In the genomic region with DNA sequence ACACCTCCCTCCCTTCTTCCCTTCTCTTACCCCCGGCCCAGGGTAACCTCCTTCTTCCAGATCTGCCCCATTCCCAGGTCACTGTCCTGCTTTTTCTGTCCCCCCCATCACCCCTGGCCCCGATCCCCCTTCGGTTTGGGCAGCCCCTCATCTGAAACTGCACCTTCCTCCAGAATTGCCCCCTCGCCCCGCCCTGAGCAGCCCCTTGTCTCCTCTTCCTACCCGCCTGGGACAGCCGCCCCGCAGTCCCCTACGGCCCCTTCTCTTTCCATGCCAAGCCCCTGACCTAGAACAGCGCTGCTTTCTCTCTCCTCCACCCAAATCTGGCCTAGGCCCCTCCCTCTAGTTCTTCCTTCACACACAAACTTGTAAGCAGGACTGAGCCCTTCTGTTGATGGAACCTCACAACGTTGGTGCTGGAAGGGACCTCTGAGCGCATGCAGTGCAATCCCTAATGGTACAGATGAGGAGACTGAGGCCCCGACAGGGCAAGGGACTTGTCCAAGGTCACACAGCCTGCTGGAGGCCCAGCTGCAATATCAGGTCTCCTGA, we compare ENCODE assay signal across 1 cellular context.
TF ChIP-seq lines count a peak whose summit lies in the region.

No MANE protein-coding gene starts in this region.

TF ChIP-seq in HepG2, 621 proteins besides CTCF, POLR2A, EP300 and RAD21 (continued from another document and continues in another):
- TF ChIP-seq ZZZ3 (CRISPR knock-in tag; IDR thresholded peaks at IDR 0.05; ENCODE audit: borderline replicate concordance) (no peak), JUNB (CRISPR knock-in tag; IDR thresholded peaks at IDR 0.05; ENCODE audit: borderline replicate concordance) (no peak), ZNF484 (CRISPR knock-in tag; IDR thresholded peaks at IDR 0.05; ENCODE audit: borderline replicate concordance, low read depth) (no peak; the same call in 1 of the 2 replicates), KDM4B (CRISPR knock-in tag; IDR thresholded peaks at IDR 0.05) (no peak), ZNF747 (CRISPR knock-in tag; IDR thresholded peaks at IDR 0.05; ENCODE audit: borderline replicate concordance) (no peak), XRCC5 (optimal IDR thresholded peaks at IDR 0.05; ENCODE audit: low read length) (no peak), SP2 (CRISPR knock-in tag; IDR thresholded peaks at IDR 0.05) (no peak), SRSF9 (IDR thresholded peaks at IDR 0.05; ENCODE audit: borderline replicate concordance, insufficient read depth, low read depth, low read length, poor library complexity, severe bottlenecking) (no peak), POLR2AphosphoS5 (IDR thresholded peaks at IDR 0.05; ENCODE audit: low read depth, low read length) (no peak), FOXC1 (CRISPR knock-in tag; IDR thresholded peaks at IDR 0.05; ENCODE audit: borderline replicate concordance) (no peak), CENPT (CRISPR knock-in tag; IDR thresholded peaks at IDR 0.05; ENCODE audit: low read depth) (no peak), ZNF619 (CRISPR knock-in tag; IDR thresholded peaks at IDR 0.05) (0 out of 2 replicates have a peak, but pooled peaks have one; percentile 4), HMG20B (CRISPR knock-in tag; conservative IDR thresholded peaks at IDR 0.05) (no peak), BCL6 (CRISPR knock-in tag; IDR thresholded peaks at IDR 0.05) (no peak), CREB1 (IDR thresholded peaks at IDR 0.05) (no peak), CREB1 (CRISPR knock-in tag; IDR thresholded peaks at IDR 0.05) (no peak), PAX8 (CRISPR knock-in tag; IDR thresholded peaks at IDR 0.05; ENCODE audit: borderline replicate concordance) (0 out of 2 replicates have a peak, but pooled peaks have one; percentile 21), SIX4 (CRISPR knock-in tag; IDR thresholded peaks at IDR 0.05) (no peak), ZNF326 (CRISPR knock-in tag; IDR thresholded peaks at IDR 0.05; ENCODE audit: borderline replicate concordance) (no peak), ZNF430 (CRISPR knock-in tag; IDR thresholded peaks at IDR 0.05) (peak; percentile 40; the same call in 1 of the 2 replicates), ZNF891 (CRISPR knock-in tag; IDR thresholded peaks at IDR 0.05) (no peak), PHF21A (CRISPR knock-in tag; IDR thresholded peaks at IDR 0.05) (no peak), ZNF589 (CRISPR knock-in tag; conservative IDR thresholded peaks at IDR 0.05) (no peak), ZNF678 (CRISPR knock-in tag; IDR thresholded peaks at IDR 0.05) (0 out of 2 replicates have a peak, but pooled peaks have one; percentile 27), RARA (CRISPR knock-in tag; IDR thresholded peaks at IDR 0.05) (no peak), GATAD1 (CRISPR knock-in tag; IDR thresholded peaks at IDR 0.05) (no peak), RARG (CRISPR knock-in tag; IDR thresholded peaks at IDR 0.05; ENCODE audit: low read depth) (no peak), DMAP1 (CRISPR knock-in tag; IDR thresholded peaks at IDR 0.05) (no peak), ZNF160 (CRISPR knock-in tag; IDR thresholded peaks at IDR 0.05) (no peak), POLR2AphosphoS2 (IDR thresholded peaks at IDR 0.05; ENCODE audit: low read depth, low read length) (no peak), ZMYM3 (CRISPR knock-in tag; IDR thresholded peaks at IDR 0.05) (peak; percentile 98), STAT5B (CRISPR knock-in tag; IDR thresholded peaks at IDR 0.05) (no peak), KLF16 (CRISPR knock-in tag; IDR thresholded peaks at IDR 0.05) (no peak), MTF1 (CRISPR knock-in tag; IDR thresholded peaks at IDR 0.05) (no peak), ZNF567 (CRISPR knock-in tag; IDR thresholded peaks at IDR 0.05; ENCODE audit: borderline replicate concordance) (0 out of 2 replicates have a peak, but pooled peaks have one; percentile 32), ARNTL (CRISPR knock-in tag; IDR thresholded peaks at IDR 0.05) (0 out of 2 replicates have a peak, but pooled peaks have one; percentile 38), ZNF724P (CRISPR knock-in tag; IDR thresholded peaks at IDR 0.05; ENCODE audit: borderline replicate concordance) (no peak), CBX5 (CRISPR knock-in tag; IDR thresholded peaks at IDR 0.05; ENCODE audit: borderline replicate concordance) (no peak), NR2F2 (IDR thresholded peaks at IDR 0.05; ENCODE audit: borderline replicate concordance, low read depth) (no peak), ZNF652 (CRISPR knock-in tag; IDR thresholded peaks at IDR 0.05; ENCODE audit: borderline replicate concordance, low read depth) (no peak), U2AF1 (optimal IDR thresholded peaks at IDR 0.05; ENCODE audit: low read depth, low read length) (no peak), ZSCAN12 (CRISPR knock-in tag; IDR thresholded peaks at IDR 0.05) (no peak), SETDB1 (CRISPR knock-in tag; IDR thresholded peaks at IDR 0.05; ENCODE audit: borderline replicate concordance) (no peak), RCOR2 (CRISPR knock-in tag; IDR thresholded peaks at IDR 0.05) (peak; percentile 67), SYNCRIP (IDR thresholded peaks at IDR 0.05; ENCODE audit: insufficient read depth, low read depth, low read length) (no peak), STAG1 (CRISPR knock-in tag; IDR thresholded peaks at IDR 0.05) (no peak), CCAR2 (optimal IDR thresholded peaks at IDR 0.05; ENCODE audit: low read depth, low read length) (no peak), DPF2 (CRISPR knock-in tag; IDR thresholded peaks at IDR 0.05; ENCODE audit: borderline replicate concordance, low read depth) (no peak)
- TF ChIP-seq, protein P1, sequence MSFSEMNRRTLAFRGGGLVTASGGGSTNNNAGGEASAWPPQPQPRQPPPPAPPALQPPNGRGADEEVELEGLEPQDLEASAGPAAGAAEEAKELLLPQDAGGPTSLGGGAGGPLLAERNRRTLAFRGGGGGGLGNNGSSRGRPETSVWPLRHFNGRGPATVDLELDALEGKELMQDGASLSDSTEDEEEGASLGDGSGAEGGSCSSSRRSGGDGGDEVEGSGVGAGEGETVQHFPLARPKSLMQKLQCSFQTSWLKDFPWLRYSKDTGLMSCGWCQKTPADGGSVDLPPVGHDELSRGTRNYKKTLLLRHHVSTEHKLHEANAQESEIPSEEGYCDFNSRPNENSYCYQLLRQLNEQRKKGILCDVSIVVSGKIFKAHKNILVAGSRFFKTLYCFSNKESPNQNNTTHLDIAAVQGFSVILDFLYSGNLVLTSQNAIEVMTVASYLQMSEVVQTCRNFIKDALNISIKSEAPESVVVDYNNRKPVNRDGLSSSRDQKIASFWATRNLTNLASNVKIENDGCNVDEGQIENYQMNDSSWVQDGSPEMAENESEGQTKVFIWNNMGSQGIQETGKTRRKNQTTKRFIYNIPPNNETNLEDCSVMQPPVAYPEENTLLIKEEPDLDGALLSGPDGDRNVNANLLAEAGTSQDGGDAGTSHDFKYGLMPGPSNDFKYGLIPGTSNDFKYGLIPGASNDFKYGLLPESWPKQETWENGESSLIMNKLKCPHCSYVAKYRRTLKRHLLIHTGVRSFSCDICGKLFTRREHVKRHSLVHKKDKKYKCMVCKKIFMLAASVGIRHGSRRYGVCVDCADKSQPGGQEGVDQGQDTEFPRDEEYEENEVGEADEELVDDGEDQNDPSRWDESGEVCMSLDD (CRISPR knock-in tag; IDR thresholded peaks at IDR 0.05; ENCODE audit: borderline replicate concordance): no peak
- TF ChIP-seq, protein P2, sequence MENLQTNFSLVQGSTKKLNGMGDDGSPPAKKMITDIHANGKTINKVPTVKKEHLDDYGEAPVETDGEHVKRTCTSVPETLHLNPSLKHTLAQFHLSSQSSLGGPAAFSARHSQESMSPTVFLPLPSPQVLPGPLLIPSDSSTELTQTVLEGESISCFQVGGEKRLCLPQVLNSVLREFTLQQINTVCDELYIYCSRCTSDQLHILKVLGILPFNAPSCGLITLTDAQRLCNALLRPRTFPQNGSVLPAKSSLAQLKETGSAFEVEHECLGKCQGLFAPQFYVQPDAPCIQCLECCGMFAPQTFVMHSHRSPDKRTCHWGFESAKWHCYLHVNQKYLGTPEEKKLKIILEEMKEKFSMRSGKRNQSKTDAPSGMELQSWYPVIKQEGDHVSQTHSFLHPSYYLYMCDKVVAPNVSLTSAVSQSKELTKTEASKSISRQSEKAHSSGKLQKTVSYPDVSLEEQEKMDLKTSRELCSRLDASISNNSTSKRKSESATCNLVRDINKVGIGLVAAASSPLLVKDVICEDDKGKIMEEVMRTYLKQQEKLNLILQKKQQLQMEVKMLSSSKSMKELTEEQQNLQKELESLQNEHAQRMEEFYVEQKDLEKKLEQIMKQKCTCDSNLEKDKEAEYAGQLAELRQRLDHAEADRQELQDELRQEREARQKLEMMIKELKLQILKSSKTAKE (CRISPR knock-in tag; IDR thresholded peaks at IDR 0.05; ENCODE audit: borderline replicate concordance): no peak
- TF ChIP-seq, protein P3, sequence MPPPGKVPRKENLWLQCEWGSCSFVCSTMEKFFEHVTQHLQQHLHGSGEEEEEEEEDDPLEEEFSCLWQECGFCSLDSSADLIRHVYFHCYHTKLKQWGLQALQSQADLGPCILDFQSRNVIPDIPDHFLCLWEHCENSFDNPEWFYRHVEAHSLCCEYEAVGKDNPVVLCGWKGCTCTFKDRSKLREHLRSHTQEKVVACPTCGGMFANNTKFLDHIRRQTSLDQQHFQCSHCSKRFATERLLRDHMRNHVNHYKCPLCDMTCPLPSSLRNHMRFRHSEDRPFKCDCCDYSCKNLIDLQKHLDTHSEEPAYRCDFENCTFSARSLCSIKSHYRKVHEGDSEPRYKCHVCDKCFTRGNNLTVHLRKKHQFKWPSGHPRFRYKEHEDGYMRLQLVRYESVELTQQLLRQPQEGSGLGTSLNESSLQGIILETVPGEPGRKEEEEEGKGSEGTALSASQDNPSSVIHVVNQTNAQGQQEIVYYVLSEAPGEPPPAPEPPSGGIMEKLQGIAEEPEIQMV (CRISPR knock-in tag; IDR thresholded peaks at IDR 0.05; ENCODE audit: low read depth): no peak
- TF ChIP-seq, protein P4, sequence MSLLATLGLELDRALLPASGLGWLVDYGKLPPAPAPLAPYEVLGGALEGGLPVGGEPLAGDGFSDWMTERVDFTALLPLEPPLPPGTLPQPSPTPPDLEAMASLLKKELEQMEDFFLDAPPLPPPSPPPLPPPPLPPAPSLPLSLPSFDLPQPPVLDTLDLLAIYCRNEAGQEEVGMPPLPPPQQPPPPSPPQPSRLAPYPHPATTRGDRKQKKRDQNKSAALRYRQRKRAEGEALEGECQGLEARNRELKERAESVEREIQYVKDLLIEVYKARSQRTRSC (CRISPR knock-in tag; IDR thresholded peaks at IDR 0.05; ENCODE audit: low read depth): 0 out of 2 replicates have a peak, but pooled peaks have one; percentile 53
- TF ChIP-seq, protein P5, sequence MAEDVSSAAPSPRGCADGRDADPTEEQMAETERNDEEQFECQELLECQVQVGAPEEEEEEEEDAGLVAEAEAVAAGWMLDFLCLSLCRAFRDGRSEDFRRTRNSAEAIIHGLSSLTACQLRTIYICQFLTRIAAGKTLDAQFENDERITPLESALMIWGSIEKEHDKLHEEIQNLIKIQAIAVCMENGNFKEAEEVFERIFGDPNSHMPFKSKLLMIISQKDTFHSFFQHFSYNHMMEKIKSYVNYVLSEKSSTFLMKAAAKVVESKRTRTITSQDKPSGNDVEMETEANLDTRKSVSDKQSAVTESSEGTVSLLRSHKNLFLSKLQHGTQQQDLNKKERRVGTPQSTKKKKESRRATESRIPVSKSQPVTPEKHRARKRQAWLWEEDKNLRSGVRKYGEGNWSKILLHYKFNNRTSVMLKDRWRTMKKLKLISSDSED (CRISPR knock-in tag; IDR thresholded peaks at IDR 0.05): no peak
- TF ChIP-seq, protein P6, sequence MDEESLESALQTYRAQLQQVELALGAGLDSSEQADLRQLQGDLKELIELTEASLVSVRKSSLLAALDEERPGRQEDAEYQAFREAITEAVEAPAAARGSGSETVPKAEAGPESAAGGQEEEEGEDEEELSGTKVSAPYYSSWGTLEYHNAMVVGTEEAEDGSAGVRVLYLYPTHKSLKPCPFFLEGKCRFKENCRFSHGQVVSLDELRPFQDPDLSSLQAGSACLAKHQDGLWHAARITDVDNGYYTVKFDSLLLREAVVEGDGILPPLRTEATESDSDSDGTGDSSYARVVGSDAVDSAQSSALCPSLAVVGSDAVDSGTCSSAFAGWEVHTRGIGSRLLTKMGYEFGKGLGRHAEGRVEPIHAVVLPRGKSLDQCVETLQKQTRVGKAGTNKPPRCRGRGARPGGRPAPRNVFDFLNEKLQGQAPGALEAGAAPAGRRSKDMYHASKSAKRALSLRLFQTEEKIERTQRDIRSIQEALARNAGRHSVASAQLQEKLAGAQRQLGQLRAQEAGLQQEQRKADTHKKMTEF (CRISPR knock-in tag; IDR thresholded peaks at IDR 0.05): no peak
- TF ChIP-seq, protein P7, sequence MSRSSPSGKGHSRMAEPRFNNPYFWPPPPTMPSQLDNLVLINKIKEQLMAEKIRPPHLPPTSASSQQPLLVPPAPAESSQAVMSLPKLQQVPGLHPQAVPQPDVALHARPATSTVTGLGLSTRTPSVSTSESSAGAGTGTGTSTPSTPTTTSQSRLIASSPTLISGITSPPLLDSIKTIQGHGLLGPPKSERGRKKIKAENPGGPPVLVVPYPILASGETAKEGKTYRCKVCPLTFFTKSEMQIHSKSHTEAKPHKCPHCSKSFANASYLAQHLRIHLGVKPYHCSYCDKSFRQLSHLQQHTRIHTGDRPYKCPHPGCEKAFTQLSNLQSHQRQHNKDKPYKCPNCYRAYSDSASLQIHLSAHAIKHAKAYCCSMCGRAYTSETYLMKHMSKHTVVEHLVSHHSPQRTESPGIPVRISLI (CRISPR knock-in tag; IDR thresholded peaks at IDR 0.05; ENCODE audit: borderline replicate concordance): no peak
- TF ChIP-seq, protein P8, sequence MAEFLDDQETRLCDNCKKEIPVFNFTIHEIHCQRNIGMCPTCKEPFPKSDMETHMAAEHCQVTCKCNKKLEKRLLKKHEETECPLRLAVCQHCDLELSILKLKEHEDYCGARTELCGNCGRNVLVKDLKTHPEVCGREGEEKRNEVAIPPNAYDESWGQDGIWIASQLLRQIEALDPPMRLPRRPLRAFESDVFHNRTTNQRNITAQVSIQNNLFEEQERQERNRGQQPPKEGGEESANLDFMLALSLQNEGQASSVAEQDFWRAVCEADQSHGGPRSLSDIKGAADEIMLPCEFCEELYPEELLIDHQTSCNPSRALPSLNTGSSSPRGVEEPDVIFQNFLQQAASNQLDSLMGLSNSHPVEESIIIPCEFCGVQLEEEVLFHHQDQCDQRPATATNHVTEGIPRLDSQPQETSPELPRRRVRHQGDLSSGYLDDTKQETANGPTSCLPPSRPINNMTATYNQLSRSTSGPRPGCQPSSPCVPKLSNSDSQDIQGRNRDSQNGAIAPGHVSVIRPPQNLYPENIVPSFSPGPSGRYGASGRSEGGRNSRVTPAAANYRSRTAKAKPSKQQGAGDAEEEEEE (CRISPR knock-in tag; IDR thresholded peaks at IDR 0.05; ENCODE audit: borderline replicate concordance): no peak
- TF ChIP-seq, protein P9, sequence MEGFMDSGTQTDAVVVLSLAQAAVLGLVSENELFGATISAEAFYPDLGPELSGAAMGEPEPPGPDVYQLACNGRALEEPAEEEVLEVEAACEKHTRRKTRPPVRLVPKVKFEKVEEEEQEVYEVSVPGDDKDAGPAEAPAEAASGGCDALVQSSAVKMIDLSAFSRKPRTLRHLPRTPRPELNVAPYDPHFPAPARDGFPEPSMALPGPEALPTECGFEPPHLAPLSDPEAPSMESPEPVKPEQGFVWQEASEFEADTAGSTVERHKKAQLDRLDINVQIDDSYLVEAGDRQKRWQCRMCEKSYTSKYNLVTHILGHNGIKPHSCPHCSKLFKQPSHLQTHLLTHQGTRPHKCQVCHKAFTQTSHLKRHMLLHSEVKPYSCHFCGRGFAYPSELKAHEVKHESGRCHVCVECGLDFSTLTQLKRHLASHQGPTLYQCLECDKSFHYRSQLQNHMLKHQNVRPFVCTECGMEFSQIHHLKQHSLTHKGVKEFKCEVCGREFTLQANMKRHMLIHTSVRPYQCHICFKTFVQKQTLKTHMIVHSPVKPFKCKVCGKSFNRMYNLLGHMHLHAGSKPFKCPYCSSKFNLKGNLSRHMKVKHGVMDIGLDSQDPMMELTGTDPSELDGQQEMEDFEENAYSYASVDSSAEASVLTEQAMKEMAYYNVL (CRISPR knock-in tag; IDR thresholded peaks at IDR 0.05; ENCODE audit: borderline replicate concordance): no peak
